8 cellular contexts compared by ENCODE assay signal in genomic region chr20:51531141-51531710, GRCh38. TPM values are rescaled to one million over a fixed set of nuclear protein-coding genes. Genes with fewer than 3 reads are reported as not detected.
A peak's percentile ranks its signal among the peaks of the same experiment; 100 is the strongest.
DNase-seq lines count a peak whose midpoint lies in the region; ATAC-seq and TF ChIP-seq lines count a peak whose summit lies in the region.

No MANE protein-coding gene starts in this region.

- peak overlapping the region; percentile 86 for H3K4me3 Mint-ChIP-seq in CD4-positive, alpha-beta T cell
- peak overlapping the region; percentile 88 for H3K4me3 Mint-ChIP-seq in activated T-helper 17 cell treated with anti-CD3 and anti-CD28 coated beads, Interleukin-2, amount 50 U/mL, for 72 hours

- CTCF ChIA-PET in CD4-positive, alpha-beta T cell (lab: Charles Lee): interaction anchor here (3.4 kb wide), 1 partner anchor 11 kb away, joined by 15 read pairs; the partner anchor contains the start of gene NFATC2

- no peak overlapping the region for H2AFZ ChIP-seq in Karpas-422 (ENCODE audit: low read length)

- H3K27me3 Mint-ChIP-seq in CD4-positive, alpha-beta T cell: no peaks in the 10 kb centered on the region
- no peaks in the 10 kb centered on the region for H3K27me3 Mint-ChIP-seq in activated T-helper 17 cell treated with anti-CD3 and anti-CD28 coated beads, Interleukin-2, amount 50 U/mL, for 72 hours

- H3K4me1 ChIP-seq in Karpas-422 (ENCODE audit: low read length) (peaks cover 92% of the 10 kb centered on the region), esophagus squamous epithelium (peaks cover 7 to 76% (median 8%) of the 10 kb centered on the region in 3 donors)

- intact Hi-C loops in CD4-positive, alpha-beta T cell (cut with DNase I, micrococcal nuclease): no loop called here
- intact Hi-C loops in esophagus squamous epithelium (cut with DNase I): no loop called here

- peak overlapping the region; percentile 93 for H3K27ac Mint-ChIP-seq in CD4-positive, alpha-beta T cell
- peak overlapping the region; percentile 99 for H3K27ac Mint-ChIP-seq in activated T-helper 17 cell treated with anti-CD3 and anti-CD28 coated beads, Interleukin-2, amount 50 U/mL, for 72 hours

- H3K9ac ChIP-seq in Karpas-422 (ENCODE audit: low read length): peak overlapping the region; percentile 50

- no peak for TF ChIP-seq CTCF in CD4-positive, alpha-beta T cell (IDR thresholded peaks at IDR 0.05)
- TF ChIP-seq CTCF in esophagus squamous epithelium (IDR thresholded peaks at IDR 0.05): no peak

- ATAC-seq in CD4-positive, alpha-beta T cell (ENCODE audit: poor library complexity): peak; percentile 70
- ATAC-seq in GM21423 (IDR thresholded peaks at IDR 0.05; ENCODE audit: unreplicated experiment): peak; percentile 59
- peak; percentile 80 for ATAC-seq in activated T-helper 17 cell treated with anti-CD3 and anti-CD28 coated beads, Interleukin-2, amount 50 U/mL, for 72 hours (replicated peaks)

- no peak for TF ChIP-seq POLR2A in esophagus squamous epithelium (IDR thresholded peaks at IDR 0.05)

- H3K4me2 ChIP-seq in Karpas-422 (ENCODE audit: low read depth, low read length, poor library complexity, severe bottlenecking): peak overlapping the region; percentile 40

- H3K27me3 ChIP-seq in CD4-positive, alpha-beta T cell (ENCODE audit: control insufficient read depth, insufficient read depth, low read length): no peaks in the 10 kb centered on the region
- H3K27me3 ChIP-seq in Karpas-422 (ENCODE audit: low read length) (no peaks in the 10 kb centered on the region), H7 (ENCODE audit: control insufficient read depth, insufficient read depth, low read length) (no peaks in the 10 kb centered on the region), esophagus squamous epithelium (no peaks in the 10 kb centered on the region)

- H3K9me2 ChIP-seq in Karpas-422 (replicated peaks; ENCODE audit: insufficient read depth, low read length): no peaks in the 10 kb centered on the region

- peaks cover 18% of the 10 kb centered on the region; the same call in 1 of the 2 replicates for H4K20me1 ChIP-seq in Karpas-422 (ENCODE audit: insufficient read depth, low read depth, low read length)

- H3K4me3 ChIP-seq in Karpas-422 (ENCODE audit: low read length) (peak overlapping the region; percentile 27; the same call in 1 of the 2 replicates), H7 (ENCODE audit: insufficient read depth, low read depth, low read length) (no peak overlapping the region), esophagus squamous epithelium (no peak overlapping the region)

- H3K36me3 ChIP-seq in Karpas-422 (ENCODE audit: insufficient read depth, low read length) (peaks cover 15% of the 10 kb centered on the region; the same call in 1 of the 2 replicates), H7 (replicated peaks; ENCODE audit: control insufficient read depth, insufficient read depth, low read length) (no peaks in the 10 kb centered on the region), esophagus squamous epithelium (no peaks in the 10 kb centered on the region)

- H3K27ac ChIP-seq in CD4-positive, alpha-beta T cell (ENCODE audit: low read depth, low read length): peak overlapping the region; percentile 72
- H3K27ac ChIP-seq in Karpas-422 (ENCODE audit: low read length): peak overlapping the region; percentile 74
- peak overlapping the region in 1 of 4 donors; percentile 5 for H3K27ac ChIP-seq in esophagus squamous epithelium

- no peaks in the 10 kb centered on the region for H3K9me3 Mint-ChIP-seq in CD4-positive, alpha-beta T cell
- H3K9me3 Mint-ChIP-seq in activated T-helper 17 cell treated with anti-CD3 and anti-CD28 coated beads, Interleukin-2, amount 50 U/mL, for 72 hours: no peaks in the 10 kb centered on the region

- peaks cover 100% of the 10 kb centered on the region for H3K79me2 ChIP-seq in Karpas-422 (ENCODE audit: low read length)

- no peaks in the 10 kb centered on the region for H3K9me3 ChIP-seq in CD4-positive, alpha-beta T cell (ENCODE audit: control insufficient read depth, low read length)
- no peaks in the 10 kb centered on the region for H3K9me3 ChIP-seq in Karpas-422 (ENCODE audit: low read length)
- no peaks in the 10 kb centered on the region for H3K9me3 ChIP-seq in esophagus squamous epithelium

- H3K36me3 Mint-ChIP-seq in CD4-positive, alpha-beta T cell (ENCODE audit: low read depth): peaks cover 19% of the 10 kb centered on the region
- peaks cover 63% of the 10 kb centered on the region for H3K36me3 Mint-ChIP-seq in activated T-helper 17 cell treated with anti-CD3 and anti-CD28 coated beads, Interleukin-2, amount 50 U/mL, for 72 hours (ENCODE audit: low read depth)

- 54 to 60% methylated on average over 7 to 9 of the region's 11 CpGs for WGBS in esophagus squamous epithelium, 2 donors

- POLR2A ChIA-PET in CD4-positive, alpha-beta T cell (lab: Charles Lee): interaction anchor here (1.2 to 2.4 kb wide), 2 partner anchors 11 to 17 kb away, joined by 3 to 14 read pairs; partner anchors contain the start of gene NFATC2

- DNase-seq in CD4-positive, alpha-beta T cell: peak in 9 of 10 experiments; percentile 31 to 65 (median 50)
- DNase-seq in Karpas-422 (peak; percentile 53), renal cortical epithelial cell (ENCODE audit: low read depth) (peak; percentile 31), H7 (no peak), GOT3 (lab: John Stamatoyannopoulos, UW) (no peak), esophagus squamous epithelium (lab: John Stamatoyannopoulos, UW) (no peak)

- peaks cover 99% of the 10 kb centered on the region for H3K4me1 Mint-ChIP-seq in CD4-positive, alpha-beta T cell (ENCODE audit: low read depth)
- peaks cover 69% of the 10 kb centered on the region for H3K4me1 Mint-ChIP-seq in activated T-helper 17 cell treated with anti-CD3 and anti-CD28 coated beads, Interleukin-2, amount 50 U/mL, for 72 hours

RNA-seq across cellular contexts. Expression of gene NFATC2, which starts 11.3 kb away (rescaled TPM):
- total RNA-seq in CD4-positive, alpha-beta T cell: 10 to 100 TPM; 32.5 to 33.2 TPM
- total RNA-seq in Karpas-422 (2014; rRNA removed; shearing (Covaris generic); ENCODE audit: low replicate concordance): 22.5 and 32.3 TPM in 2 replicates
- 10 to 100 TPM; 29.4 to 41.1 TPM for total RNA-seq in activated T-helper 17 cell treated with anti-CD3 and anti-CD28 coated beads, Interleukin-2, amount 50 U/mL, for 72 hours
- total RNA-seq in renal cortical epithelial cell: under 0.01 and 0.35 TPM in 2 replicates
- total RNA-seq in H7 (2014; rRNA removed; shearing (Covaris generic)): 0.28 and 0.48 TPM in 2 replicates
- total RNA-seq in esophagus squamous epithelium: 1 to 10 TPM in 3 of 4 donors, under 1 TPM in 1; 0.83 to 6.7 (median 1.4) TPM

Comparison
In these comparisons a context has a peak if more than half of its experiments do, and no peak if none do; other contexts are left out.
1. DNase-seq: peak in CD4-positive, alpha-beta T cell (9 of 10), Karpas-422 (single experiment) and renal cortical epithelial cell (single experiment); none in H7 (single experiment), GOT3 (single experiment) and esophagus squamous epithelium (single experiment).
2. Peak in every context shown above with its lines, with median percentiles within 50 percentile points of each other: ATAC-seq.